ENCODE assay signal across 20 cellular contexts in genomic region chr12:75717902-75718301, GRCh38.
"Had no signal": no experiment of that assay in that cellular context is flagged by ENCODE, and none has a peak within 500 bp of the region (broad histone marks: within the 10 kb centered on the region; RNA-seq: fewer than 3 reads in every experiment).

No MANE protein-coding gene starts in this region.

- H3K36me3 ChIP-seq: esophagus muscularis mucosa, right atrium auricular region, suprapubic skin, tibial nerve had no signal

- ATAC-seq: activated CD4-positive, alpha-beta T cell treated with anti-CD3 and anti-CD28 coated beads for 36 hours; left lobe of liver; mucosa of descending colon; natural killer cell treated with Interleukin-12 subunit alpha and Interleukin-12 subunit beta and Interleukin-15 and Interleukin-18, amount 100 ng/mL, for 72 hours had no signal

- H3K27me3 ChIP-seq: esophagus muscularis mucosa, right atrium auricular region, suprapubic skin, tibial nerve had no signal

- H3K4me3 ChIP-seq: esophagus muscularis mucosa, mucosa of descending colon, right atrium auricular region, suprapubic skin, tibial nerve had no signal

- DNase-seq: activated CD4-positive, alpha-beta T cell treated with anti-CD3 and anti-CD28 coated beads for 36 hours; activated CD4-positive, alpha-beta T cell treated with anti-CD3 and anti-CD28 coated beads, Interleukin-2, amount 50 U/mL, for 4 hours; activated CD4-positive, CD25-positive, alpha-beta regulatory T cell; activated effector memory CD4-positive, alpha-beta T cell treated with Interleukin-2 at 50 U/mL for 16 hours; activated naive CD4-positive, alpha-beta T cell treated with Interleukin-2 at 50 U/mL for 16 hours; anterior cingulate cortex; dermis blood vessel endothelial cell; effector CD4-positive, alpha-beta T cell; foreskin melanocyte; kidney glomerular epithelial cell; mucosa of descending colon; stimulated activated CD4-positive, alpha-beta T cell treated with anti-CD3 and anti-CD28 coated beads, Interleukin-15, amount 100 ng/mL, for 24 hours; stimulated activated CD4-positive, alpha-beta T cell treated with anti-CD3 and anti-CD28 coated beads, Interleukin-2, amount 100 ng/mL, for 24 hours; stimulated activated naive CD4-positive, alpha-beta T cell had no signal

- H3K27ac ChIP-seq: esophagus muscularis mucosa, right atrium auricular region, suprapubic skin, tibial nerve had no signal

- H3K9me3 ChIP-seq: esophagus muscularis mucosa, mucosa of descending colon, right atrium auricular region, suprapubic skin, tibial nerve had no signal
